ENCODE assay signal across 15 cellular contexts in the genomic region with DNA sequence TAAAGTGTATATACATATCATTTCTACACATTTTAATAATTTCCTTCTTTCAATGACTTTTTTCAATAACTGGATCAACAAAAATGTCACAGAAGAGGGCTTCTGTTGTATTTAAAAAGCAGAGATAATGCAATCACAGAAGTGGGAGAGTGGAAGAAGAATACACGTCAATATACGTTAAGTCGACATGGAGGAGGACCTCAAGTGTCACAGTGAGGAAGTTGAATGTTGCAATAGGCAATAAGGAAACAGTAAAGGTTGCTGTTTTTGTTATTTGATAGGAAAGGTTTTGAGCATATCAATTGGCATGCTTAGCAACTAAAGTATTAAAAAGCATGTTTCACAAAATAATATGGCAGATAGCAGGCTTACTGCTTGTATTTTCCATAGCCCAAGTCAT.
DNase-seq lines count a peak whose midpoint lies in the region; ATAC-seq and TF ChIP-seq lines count a peak whose summit lies in the region.
"Had no signal": no experiment of that assay in that cellular context is flagged by ENCODE, and none has a peak within 500 bp of the region (broad histone marks: within the 10 kb centered on the region; RNA-seq: fewer than 3 reads in every experiment).

No MANE protein-coding gene starts in this region.

- peaks cover 0 to 6% of the 10 kb centered on the region in 2 donors for H3K9me3 ChIP-seq in breast epithelium

- H3K36me3 ChIP-seq in breast epithelium = no peaks in the 10 kb centered on the region

- no peaks in the 10 kb centered on the region for H3K27me3 ChIP-seq in breast epithelium

- intact Hi-C loops in breast epithelium (cut with DNase I; ENCODE audit: low total_unique reads) = no loop called here

- H3K4me3 ChIP-seq in breast epithelium = no peak overlapping the region

- H3K4me1 ChIP-seq in breast epithelium = no peaks in the 10 kb centered on the region
- H3K4me1 ChIP-seq: Caco-2 had no signal

- DNase-seq in SIG-M5 treated with dmso at 0.1 percent for 504 hours (lab: John Stamatoyannopoulos, UW; ENCODE audit: unreplicated experiment) (peak; percentile 45), SIG-M5 (lab: John Stamatoyannopoulos, UW) (no peak), NOMO-1 (lab: John Stamatoyannopoulos, UW; ENCODE audit: unreplicated experiment in 2 of 2) (peak; percentile 4 to 69), OCI-M1 (lab: John Stamatoyannopoulos, UW) (peak; percentile 8), breast epithelium (ENCODE audit: low spot score in 2 of 2) (no peak)
- DNase-seq: Caco-2; CD8-positive, alpha-beta memory T cell; DND-41; GDM1; GOT3; H9; IMR-90 had no signal

- ATAC-seq in GM18498 (IDR thresholded peaks at IDR 0.05; ENCODE audit: unreplicated experiment) (no peak), GM21723 (IDR thresholded peaks at IDR 0.05; ENCODE audit: unreplicated experiment) (no peak)

- no peak for TF ChIP-seq CTCF in breast epithelium (IDR thresholded peaks at IDR 0.05)

- H3K27ac ChIP-seq in breast epithelium = no peak overlapping the region
- H3K27ac ChIP-seq: 22Rv1 had no signal

- no peak for TF ChIP-seq POLR2A in breast epithelium (IDR thresholded peaks at IDR 0.05)

Comparison
In these comparisons a context has a peak if more than half of its experiments do, and no peak if none do; other contexts are left out.
1. DNase-seq: peak in SIG-M5 treated with dmso at 0.1 percent for 504 hours (single experiment), NOMO-1 (2 of 2) and OCI-M1 (single experiment); none in SIG-M5 (single experiment) and breast epithelium (0 of 2).